In genomic region chr14:97377550-97377949, GRCh38 we compare ENCODE assay signal across 1 cellular context.
TF ChIP-seq lines count a peak whose summit lies in the region.

No MANE protein-coding gene starts in this region.

TF ChIP-seq in GM12878, 131 proteins besides CTCF, POLR2A, EP300 and RAD21 (continued from another document):
- TF ChIP-seq EGR1 (IDR thresholded peaks at IDR 0.05; ENCODE audit: borderline replicate concordance in 1 of 2, low read depth in 2 of 2, low read length in 2 of 2) (no peak), BHLHE40 (IDR thresholded peaks at IDR 0.05; ENCODE audit: borderline replicate concordance in 1 of 2, low read depth in 2 of 2, low read length in 1 of 2) (peak in 1 of 2 experiments; percentile 44; a peak in 1 of 4 replicates), CREM (IDR thresholded peaks at IDR 0.05; ENCODE audit: low read depth) (no peak; the same call in 1 of the 2 replicates), ZBTB33 (IDR thresholded peaks at IDR 0.05) (peak; percentile 77; the same call in 1 of the 2 replicates), ZNF384 (IDR thresholded peaks at IDR 0.05; ENCODE audit: borderline replicate concordance, low read depth, low read length) (no peak), PAX5 (IDR thresholded peaks at IDR 0.05; ENCODE audit: borderline replicate concordance, low read depth, low read length) (no peak), IRF4 (IDR thresholded peaks at IDR 0.05; ENCODE audit: low read depth, low read length) (no peak), JUNB (IDR thresholded peaks at IDR 0.05) (peak; percentile 54; the same call in 1 of the 2 replicates), CBFB (IDR thresholded peaks at IDR 0.05; ENCODE audit: low read depth) (no peak), PKNOX1 (IDR thresholded peaks at IDR 0.05) (peak; percentile 49), NRF1 (conservative IDR thresholded peaks at IDR 0.05; ENCODE audit: low read depth, low read length) (no peak), CBX5 (IDR thresholded peaks at IDR 0.05; ENCODE audit: low read depth) (no peak), BCL11A (IDR thresholded peaks at IDR 0.05; ENCODE audit: low read depth, low read length) (peak; percentile 65; the same call in 1 of the 2 replicates), TCF7 (IDR thresholded peaks at IDR 0.05; ENCODE audit: borderline replicate concordance) (no peak), IKZF2 (IDR thresholded peaks at IDR 0.05) (peak in 1 of 2 experiments; percentile 15; a peak in 1 of 4 replicates), BCLAF1 (IDR thresholded peaks at IDR 0.05) (no peak), ZBTB4 (CRISPR knock-in tag; IDR thresholded peaks at IDR 0.05) (no peak), SMAD5 (IDR thresholded peaks at IDR 0.05; ENCODE audit: low read depth) (no peak), NR2F1 (conservative IDR thresholded peaks at IDR 0.05) (peak; percentile 76), HCFC1 (IDR thresholded peaks at IDR 0.05; ENCODE audit: low read length) (no peak), ZBTB40 (IDR thresholded peaks at IDR 0.05; ENCODE audit: borderline replicate concordance) (no peak), ZNF207 (IDR thresholded peaks at IDR 0.05; ENCODE audit: borderline replicate concordance) (no peak), ZZZ3 (IDR thresholded peaks at IDR 0.05; ENCODE audit: control insufficient read depth, insufficient read length, low read depth) (no peak), WRNIP1 (IDR thresholded peaks at IDR 0.05; ENCODE audit: borderline replicate concordance, low read depth, low read length) (no peak), HDGF (IDR thresholded peaks at IDR 0.05) (no peak), FOXM1 (IDR thresholded peaks at IDR 0.05; ENCODE audit: low read depth, low read length) (no peak), PML (IDR thresholded peaks at IDR 0.05; ENCODE audit: low read length) (no peak), FOS (IDR thresholded peaks at IDR 0.05; ENCODE audit: borderline replicate concordance, extremely low read depth, insufficient read length) (no peak), BACH1 (IDR thresholded peaks at IDR 0.05; ENCODE audit: borderline replicate concordance) (no peak)
